In genomic region chr14:99947695-99948094, GRCh38 we compare ENCODE assay signal across 14 cellular contexts.
DNase-seq lines count a peak whose midpoint lies in the region; TF ChIP-seq lines count a peak whose summit lies in the region.
"Had no signal": no experiment of that assay in that cellular context is flagged by ENCODE, and none has a peak within 500 bp of the region (broad histone marks: within the 10 kb centered on the region; RNA-seq: fewer than 3 reads in every experiment).

No MANE protein-coding gene starts in this region.

- WGBS in sigmoid colon, 2 donors: 81 to 83% methylated on average over 6 of the region's 6 CpGs
- WGBS in hepatocyte (ENCODE audit: low lambda C conversion rate, missing lambda C conversion rate): 85% methylated on average over 6 of the region's 6 CpGs

- H3K4me3 ChIP-seq in fibroblast of pulmonary artery (replicated peaks; ENCODE audit: low read depth, low read length) (no peak overlapping the region), sigmoid colon (no peak overlapping the region), HAP-1 (no peak overlapping the region), hepatocyte (no peak overlapping the region)
- H3K4me3 ChIP-seq: SJSA1, tibial artery had no signal

- no peak overlapping the region for H2AFZ ChIP-seq in hepatocyte

- DNase-seq in SKM-1 treated with dmso at 0.1 percent for 144 hours (lab: John Stamatoyannopoulos, UW; ENCODE audit: unreplicated experiment): peak; percentile 5
- no peak for DNase-seq in SKM-1 (lab: John Stamatoyannopoulos, UW; ENCODE audit: unreplicated experiment)
- DNase-seq in NOMO-1 treated with DMSO at 0.1 percent for 48 hours (lab: John Stamatoyannopoulos, UW; ENCODE audit: unreplicated experiment): peak; percentile 52
- DNase-seq in fibroblast of pulmonary artery (ENCODE audit: low read depth): peak; percentile 33
- peak; percentile 69 for DNase-seq in sigmoid colon
- DNase-seq in HAP-1 (ENCODE audit: low spot score in 2 of 2): no peak
- no peak for DNase-seq in hepatocyte (ENCODE audit: low spot score)
- no peak for DNase-seq in A172 (ENCODE audit: low spot score)
- DNase-seq: activated CD4-positive, CD25-positive, alpha-beta regulatory T cell treated with anti-CD3 and anti-CD28 coated beads, Interleukin-2, amount 50 U/mL, for 72 hours; CD4-positive, CD25-positive, alpha-beta regulatory T cell; DMS153; NCI-H2081; tibial artery had no signal

- no peaks in the 10 kb centered on the region for H4K20me1 ChIP-seq in hepatocyte (ENCODE audit: insufficient read depth, poor library complexity, severe bottlenecking)

- H3K36me3 ChIP-seq in sigmoid colon (peaks cover 0 to 9% (median 6%) of the 10 kb centered on the region in 4 donors), HAP-1 (replicated peaks) (no peaks in the 10 kb centered on the region), hepatocyte (replicated peaks; ENCODE audit: insufficient read depth, low read depth) (no peaks in the 10 kb centered on the region)

- H3K9me3 ChIP-seq in sigmoid colon (no peaks in the 10 kb centered on the region), HAP-1 (no peaks in the 10 kb centered on the region), hepatocyte (ENCODE audit: low read depth) (no peaks in the 10 kb centered on the region)
- H3K9me3 ChIP-seq: SJSA1, tibial artery had no signal

- no peaks in the 10 kb centered on the region for H3K79me2 ChIP-seq in hepatocyte

- TF ChIP-seq POLR2A in sigmoid colon (IDR thresholded peaks at IDR 0.05): no peak

- H3K4me1 ChIP-seq in sigmoid colon: peaks cover 0 to 31% (median 24%) of the 10 kb centered on the region in 4 donors
- no peaks in the 10 kb centered on the region; the same call in 1 of the 2 replicates for H3K4me1 ChIP-seq in HAP-1
- no peaks in the 10 kb centered on the region for H3K4me1 ChIP-seq in hepatocyte (ENCODE audit: insufficient read depth)
- H3K4me1 ChIP-seq: SJSA1 had no signal

- intact Hi-C loops in sigmoid colon (cut with DNase I): no loop called here

- H3K27me3 ChIP-seq in sigmoid colon (peaks cover 0 to 9% (median 0%) of the 10 kb centered on the region in 3 donors), HAP-1 (ENCODE audit: low read depth) (no peaks in the 10 kb centered on the region), hepatocyte (no peaks in the 10 kb centered on the region)
- H3K27me3 ChIP-seq: SJSA1 had no signal

- no peak for TF ChIP-seq EP300 in sigmoid colon (IDR thresholded peaks at IDR 0.05)

- TF ChIP-seq CTCF in fibroblast of pulmonary artery (IDR thresholded peaks at IDR 0.05; ENCODE audit: low read length, missing control alignments) (no peak), sigmoid colon (IDR thresholded peaks at IDR 0.05) (no peak), hepatocyte (IDR thresholded peaks at IDR 0.05; ENCODE audit: poor library complexity) (no peak)

- H3K9me2 ChIP-seq in hepatocyte (replicated peaks; ENCODE audit: insufficient read depth): no peaks in the 10 kb centered on the region

- no peak overlapping the region for H3K27ac ChIP-seq in sigmoid colon
- H3K27ac ChIP-seq in hepatocyte: no peak overlapping the region
- H3K27ac ChIP-seq: SJSA1, tibial artery had no signal

- in situ Hi-C loops in HAP-1 (cut with MboI; ENCODE audit: low sequenced_read_pairs): no loop called here

- no peak overlapping the region for H3K4me2 ChIP-seq in hepatocyte

Comparison
In these comparisons a context has a peak if more than half of its experiments do, and no peak if none do; other contexts are left out.
1. DNase-seq: peak in SKM-1 treated with dmso at 0.1 percent for 144 hours (single experiment), NOMO-1 treated with DMSO at 0.1 percent for 48 hours (single experiment), fibroblast of pulmonary artery (single experiment) and sigmoid colon (single experiment); none in SKM-1 (single experiment), HAP-1 (0 of 2), hepatocyte (single experiment) and A172 (single experiment).